ENCODE assay signal across 8 cellular contexts in genomic region chr14:94051115-94051514, GRCh38. TPM values are rescaled to one million over a fixed set of nuclear protein-coding genes. Genes with fewer than 3 reads are reported as not detected.
A peak's percentile ranks its signal among the peaks of the same experiment; 100 is the strongest.
DNase-seq lines count a peak whose midpoint lies in the region; ATAC-seq, FAIRE-seq and TF ChIP-seq lines count a peak whose summit lies in the region.

No MANE protein-coding gene starts in this region.

- peaks cover 92% of the 10 kb centered on the region for H3K36me3 ChIP-seq in OCI-LY1 (ENCODE audit: insufficient read depth, low read length)
- H3K36me3 ChIP-seq in naive thymus-derived CD4-positive, alpha-beta T cell (ENCODE audit: control insufficient read depth in 2 of 3, insufficient read depth in 3 of 3, low read length in 3 of 3): peaks cover 26 to 95% (median 47%) of the 10 kb centered on the region in 3 experiments

- no peaks in the 10 kb centered on the region for H3K79me2 ChIP-seq in OCI-LY1 (ENCODE audit: insufficient read depth, low read length)

- no peaks in the 10 kb centered on the region for H3K27me3 Mint-ChIP-seq in naive thymus-derived CD4-positive, alpha-beta T cell

- peak; percentile 62 for DNase-seq in D341Med (ENCODE audit: low spot score)
- peak; percentile 15 for DNase-seq in epithelial cell of proximal tubule (ENCODE audit: low read depth)
- DNase-seq in naive thymus-derived CD4-positive, alpha-beta T cell: no peak
- DNase-seq in HTR-8/SVneo (ENCODE audit: insufficient read length, low spot score): no peak

- H3K27ac Mint-ChIP-seq in naive thymus-derived CD4-positive, alpha-beta T cell: peak overlapping the region in 5 of 9 donors; percentile 32 to 70 (median 52)

- no peak overlapping the region for H3K4me2 ChIP-seq in OCI-LY1 (ENCODE audit: low read length)

- H3K36me3 Mint-ChIP-seq in naive thymus-derived CD4-positive, alpha-beta T cell: peaks cover 15 to 67% (median 44%) of the 10 kb centered on the region in 5 donors

- no peak overlapping the region for H3K9ac ChIP-seq in OCI-LY1 (ENCODE audit: low read length)

- no peaks in the 10 kb centered on the region for H3F3A ChIP-seq in OCI-LY1 (ENCODE audit: insufficient read depth, low read length)

- H3K27me3 ChIP-seq in OCI-LY1 (ENCODE audit: insufficient read depth, low read length): no peaks in the 10 kb centered on the region
- no peaks in the 10 kb centered on the region for H3K27me3 ChIP-seq in naive thymus-derived CD4-positive, alpha-beta T cell (ENCODE audit: control insufficient read depth in 2 of 2, insufficient read depth in 2 of 2, low read length in 2 of 2)

- intact Hi-C loops in naive thymus-derived CD4-positive, alpha-beta T cell (cut with micrococcal nuclease): loop anchor here in 1 of 2 donors (5.0 kb wide), 1 partner anchor 86 kb away; no protein-coding TSS in a partner anchor

- CTCF ChIA-PET in naive thymus-derived CD4-positive, alpha-beta T cell (lab: Charles Lee): interaction anchor here (1.7 to 1.9 kb wide), 2 partner anchors 15 to 85 kb away, joined by 5 to 7 read pairs; no protein-coding TSS in a partner anchor

- H3K9me3 ChIP-seq in OCI-LY1 (ENCODE audit: low read length): no peaks in the 10 kb centered on the region
- H3K9me3 ChIP-seq in naive thymus-derived CD4-positive, alpha-beta T cell (ENCODE audit: control insufficient read depth in 2 of 3, low read length in 3 of 3): no peaks in the 10 kb centered on the region

- H3K4me1 ChIP-seq in OCI-LY1 (ENCODE audit: insufficient read depth, low read length, severe bottlenecking): no peaks in the 10 kb centered on the region
- H3K4me1 ChIP-seq in naive thymus-derived CD4-positive, alpha-beta T cell (ENCODE audit: control insufficient read depth in 2 of 2, insufficient read depth in 2 of 2, low read length in 2 of 2): peaks cover 0 to under 1% of the 10 kb centered on the region in 2 donors

- H3K9me3 Mint-ChIP-seq in naive thymus-derived CD4-positive, alpha-beta T cell: no peaks in the 10 kb centered on the region

- FAIRE-seq in HTR-8/SVneo (lab: Jason Lieb, UNC): no peak

- peaks cover 6 to 45% (median 17%) of the 10 kb centered on the region in 7 donors for H3K4me1 Mint-ChIP-seq in naive thymus-derived CD4-positive, alpha-beta T cell

- H3K4me3 Mint-ChIP-seq in naive thymus-derived CD4-positive, alpha-beta T cell: peak overlapping the region in 1 of 10 donors; percentile 22

- no peak overlapping the region for H3K27ac ChIP-seq in OCI-LY1 (ENCODE audit: low read depth, low read length, poor library complexity, severe bottlenecking)
- no peak overlapping the region for H3K27ac ChIP-seq in naive thymus-derived CD4-positive, alpha-beta T cell (ENCODE audit: low read depth, low read length)

- H3K4me3 ChIP-seq in OCI-LY1 (ENCODE audit: low read depth, low read length, poor library complexity, severe bottlenecking) (no peak overlapping the region), epithelial cell of proximal tubule (ENCODE audit: low read depth, low read length) (no peak overlapping the region)
- H3K4me3 ChIP-seq in naive thymus-derived CD4-positive, alpha-beta T cell (ENCODE audit: low read length): no peak overlapping the region

- POLR2A ChIA-PET in naive thymus-derived CD4-positive, alpha-beta T cell (lab: Charles Lee): interaction anchor here (0.6 kb wide), 1 partner anchor 128 kb away, joined by 4 read pairs; no protein-coding TSS in a partner anchor

- H2AFZ ChIP-seq in OCI-LY1 (ENCODE audit: low read length): no peak overlapping the region

- no peak for ATAC-seq in naive thymus-derived CD4-positive, alpha-beta T cell
- ATAC-seq in GM18870 (IDR thresholded peaks at IDR 0.05; ENCODE audit: unreplicated experiment): no peak
- ATAC-seq in GM19023 (IDR thresholded peaks at IDR 0.05; ENCODE audit: unreplicated experiment): no peak
- ATAC-seq in GM18867 (IDR thresholded peaks at IDR 0.05; ENCODE audit: unreplicated experiment): no peak

- TF ChIP-seq CTCF in OCI-LY1 (IDR thresholded peaks at IDR 0.05; ENCODE audit: low read length): peak; percentile 60
- TF ChIP-seq CTCF in epithelial cell of proximal tubule (conservative IDR thresholded peaks at IDR 0.05; ENCODE audit: low read depth, low read length): peak; percentile 62

- no peaks in the 10 kb centered on the region for H3K9me2 ChIP-seq in OCI-LY1 (ENCODE audit: low read depth, low read length)

- H4K20me1 ChIP-seq in OCI-LY1 (ENCODE audit: insufficient read depth, low read length): no peaks in the 10 kb centered on the region

RNA-seq across cellular contexts. Expression of gene OTUB2, which starts 25.0 kb away (rescaled TPM):
- 5.6 and 15.0 TPM in 2 replicates for total RNA-seq in epithelial cell of proximal tubule
- 1 to 10 TPM in 1 of 5 experiments, under 1 TPM in 3, not detected in 1; 0.11 to 2.5 (median 0.63) TPM for total RNA-seq in naive thymus-derived CD4-positive, alpha-beta T cell
- under 1 TPM; 0.35 to 0.56 TPM for polyA plus RNA-seq in naive thymus-derived CD4-positive, alpha-beta T cell

RNA-seq across cellular contexts. Expression of gene DDX24, which starts 29.9 kb away (rescaled TPM):
- 121 and 150 TPM in 2 replicates for total RNA-seq in epithelial cell of proximal tubule
- total RNA-seq in naive thymus-derived CD4-positive, alpha-beta T cell: 100 to 1,000 TPM; 214 to 438 (median 333) TPM
- 100 to 1,000 TPM; 190 to 306 TPM for polyA plus RNA-seq in naive thymus-derived CD4-positive, alpha-beta T cell

RNA-seq across cellular contexts. Expression of gene IFI27L1, which starts 30.0 kb away (rescaled TPM):
- 15.2 and 40.2 TPM in 2 replicates for total RNA-seq in epithelial cell of proximal tubule
- total RNA-seq in naive thymus-derived CD4-positive, alpha-beta T cell: 10 to 100 TPM in 2 of 5 experiments, 1 to 10 TPM in 3; 6.3 to 31.8 (median 8.2) TPM
- polyA plus RNA-seq in naive thymus-derived CD4-positive, alpha-beta T cell: 1 to 10 TPM; 7.6 to 8.5 TPM

RNA-seq across cellular contexts. Expression of gene CCDC197, which starts 54.0 kb away (rescaled TPM):
- not detected in 2 replicates for total RNA-seq in epithelial cell of proximal tubule
- total RNA-seq in naive thymus-derived CD4-positive, alpha-beta T cell: not detected
- polyA plus RNA-seq in naive thymus-derived CD4-positive, alpha-beta T cell: not detected

RNA-seq across cellular contexts. Expression of gene IFI27, which starts 59.4 kb away (rescaled TPM):
- not detected in 2 replicates for total RNA-seq in epithelial cell of proximal tubule
- total RNA-seq in naive thymus-derived CD4-positive, alpha-beta T cell: 100 to 1,000 TPM in 1 of 5 experiments, 1 to 10 TPM in 1, under 1 TPM in 1, not detected in 2; 1.00 to 221 (median 2.9) TPM
- polyA plus RNA-seq in naive thymus-derived CD4-positive, alpha-beta T cell: under 1 TPM in 1 of 2 donors, not detected in 1; 0.74 TPM

Comparison
In these comparisons a context has a peak if more than half of its experiments do, and no peak if none do; other contexts are left out.
1. DNase-seq: peak in D341Med (single experiment) and epithelial cell of proximal tubule (single experiment); none in naive thymus-derived CD4-positive, alpha-beta T cell (0 of 9) and HTR-8/SVneo (single experiment).